9 cellular contexts compared by ENCODE assay signal in genomic region chr7:35185908-35186731, GRCh38.
DNase-seq lines count a peak whose midpoint lies in the region; ATAC-seq and TF ChIP-seq lines count a peak whose summit lies in the region.
"Had no signal": no experiment of that assay in that cellular context is flagged by ENCODE, and none has a peak within 500 bp of the region (broad histone marks: within the 10 kb centered on the region; RNA-seq: fewer than 3 reads in every experiment).

No MANE protein-coding gene starts in this region.

- H3K4me2 ChIP-seq in neuronal stem cell (ENCODE audit: insufficient read depth, low read length, poor library complexity, severe bottlenecking), result peak overlapping the region; percentile 87

- peak overlapping the region; percentile 12 for H3K23ac ChIP-seq in neuronal stem cell (ENCODE audit: low read depth, low read length, poor library complexity)

- H3K9ac ChIP-seq in neuronal stem cell (ENCODE audit: low read depth, low read length, poor library complexity), result peak overlapping the region; percentile 63

- peak overlapping the region; percentile 58 for H2BK12ac ChIP-seq in neuronal stem cell (ENCODE audit: low read length)

- no peak overlapping the region for H2BK120ac ChIP-seq in neuronal stem cell (ENCODE audit: low read depth, low read length)

- ATAC-seq in foreskin keratinocyte, result peak; percentile 59

- peak overlapping the region; percentile 38 for H3K14ac ChIP-seq in neuronal stem cell (ENCODE audit: low read length)

- no peak overlapping the region for H4K91ac ChIP-seq in neuronal stem cell (ENCODE audit: low read depth, low read length, poor library complexity)

- H3K4ac ChIP-seq in neuronal stem cell (ENCODE audit: low read length), result no peak overlapping the region

- H3K4me3 ChIP-seq in neuronal stem cell (ENCODE audit: low read length in 2 of 2), result peak overlapping the region; percentile 22 to 82

- peak overlapping the region; percentile 92 for H3K18ac ChIP-seq in neuronal stem cell (ENCODE audit: low read length)

- H2BK5ac ChIP-seq in neuronal stem cell (ENCODE audit: low read length), result no peak overlapping the region

- TF ChIP-seq CTCF in foreskin keratinocyte (conservative IDR thresholded peaks at IDR 0.05), result no peak

- H4K8ac ChIP-seq in neuronal stem cell (ENCODE audit: low read depth, low read length), result no peak overlapping the region

- H3K9me3 ChIP-seq in neuronal stem cell (replicated peaks in 1 of 2; ENCODE audit: control insufficient read depth in 2 of 2, insufficient read depth in 1 of 2, low read depth in 1 of 2, low read length in 2 of 2), result no peaks in the 10 kb centered on the region
- H3K9me3 ChIP-seq: neutrophil had no signal

- DNase-seq in DMS53 treated with DMSO at 0.1 percent for 48 hours (lab: John Stamatoyannopoulos, UW; ENCODE audit: unreplicated experiment) (peak; percentile 39), NCI-H128 (lab: John Stamatoyannopoulos, UW; ENCODE audit: unreplicated experiment) (peak; percentile 38), foreskin keratinocyte (peak in 1 of 2 donors; percentile 32), neuronal stem cell (ENCODE audit: low spot score) (peak; percentile 35), NOMO-1 treated with DMSO at 0.1 percent for 48 hours (lab: John Stamatoyannopoulos, UW; ENCODE audit: unreplicated experiment) (no peak), NCI-H2107 treated with DMSO at 0.1 percent for 48 hours (lab: John Stamatoyannopoulos, UW; ENCODE audit: unreplicated experiment) (no peak)
- DNase-seq in activated CD4-positive, alpha-beta T cell treated with anti-CD3 and anti-CD28 coated beads, Interleukin-2, amount 50 U/mL, for 48 hours, result peak; percentile 2 to 8
- no peak for DNase-seq in stimulated activated CD4-positive, alpha-beta T cell treated with anti-CD3 and anti-CD28 coated beads, Interleukin-4, amount 100 ng/mL, for 4 hours

- H3K4me1 ChIP-seq in foreskin keratinocyte, result no peaks in the 10 kb centered on the region
- H3K4me1 ChIP-seq in neuronal stem cell (ENCODE audit: control insufficient read depth in 2 of 2, insufficient read depth in 1 of 2, low read depth in 1 of 2, low read length in 2 of 2), result no peaks in the 10 kb centered on the region

- H3K27ac ChIP-seq in foreskin keratinocyte (no peak overlapping the region), neuronal stem cell (replicated peaks; ENCODE audit: low read length) (no peak overlapping the region)
- H3K27ac ChIP-seq: neutrophil had no signal

- WGBS in neuronal stem cell (ENCODE audit: extremely low coverage in 2 of 2, insufficient read length in 2 of 2, insufficient replicate concordance in 1 of 2), 2 donors, result no CpG with 5 or more reads among the region's 67 CpGs

- H3K79me1 ChIP-seq in neuronal stem cell (ENCODE audit: low read depth, low read length), result no peaks in the 10 kb centered on the region

- peak overlapping the region; percentile 78 for H2AFZ ChIP-seq in neuronal stem cell (ENCODE audit: low read length)

- no peaks in the 10 kb centered on the region for H3K36me3 ChIP-seq in neuronal stem cell (replicated peaks in 1 of 2; ENCODE audit: control insufficient read depth in 2 of 2, insufficient read depth in 2 of 2, low read length in 2 of 2)
- H3K36me3 ChIP-seq: neutrophil had no signal

- H2BK15ac ChIP-seq in neuronal stem cell (ENCODE audit: low read length), result peak overlapping the region; percentile 81

- H3K27me3 ChIP-seq in foreskin keratinocyte (peaks cover 40% of the 10 kb centered on the region), neuronal stem cell (ENCODE audit: control insufficient read depth in 3 of 3, insufficient read depth in 3 of 3, low read depth in 1 of 3, low read length in 3 of 3) (peaks cover 0 to 24% (median 14%) of the 10 kb centered on the region in 3 experiments)

- no peak overlapping the region for H2AK5ac ChIP-seq in neuronal stem cell (ENCODE audit: low read depth, low read length)

Comparison
In these comparisons a context has a peak if more than half of its experiments do, and no peak if none do; other contexts are left out.
1. DNase-seq: peak in DMS53 treated with DMSO at 0.1 percent for 48 hours (single experiment), NCI-H128 (single experiment), activated CD4-positive, alpha-beta T cell treated with anti-CD3 and anti-CD28 coated beads, Interleukin-2, amount 50 U/mL, for 48 hours (2 of 2) and neuronal stem cell (single experiment); none in stimulated activated CD4-positive, alpha-beta T cell treated with anti-CD3 and anti-CD28 coated beads, Interleukin-4, amount 100 ng/mL, for 4 hours (0 of 2), NOMO-1 treated with DMSO at 0.1 percent for 48 hours (single experiment) and NCI-H2107 treated with DMSO at 0.1 percent for 48 hours (single experiment).